ENCODE assay signal across 1 cellular context in genomic region chr2:100416939-100417744, GRCh38.
A peak's percentile ranks its signal among the peaks of the same experiment; 100 is the strongest.
TF ChIP-seq lines count a peak whose summit lies in the region.

CHST10 (minus strand) TSS chr2:100417668; CDS start chr2:100406675, 10,993 bp downstream.

TF ChIP-seq in GM12878, 131 proteins besides CTCF, POLR2A, EP300 and RAD21 (continued from another document):
- 0 out of 2 replicates have a peak, but pooled peaks have one; percentile 66 for TF ChIP-seq NKRF (conservative IDR thresholded peaks at IDR 0.05)
- TF ChIP-seq GABPA (IDR thresholded peaks at IDR 0.05; ENCODE audit: low read depth), result no peak
- peak; percentile 54; the same call in 1 of the 2 replicates for TF ChIP-seq NR2C1 (IDR thresholded peaks at IDR 0.05)
- no peak for TF ChIP-seq NFIC (IDR thresholded peaks at IDR 0.05; ENCODE audit: low read depth, low read length)
- no peak for TF ChIP-seq RELA (IDR thresholded peaks at IDR 0.05; ENCODE audit: borderline replicate concordance, partially characterized antibody)
- TF ChIP-seq BMI1 (IDR thresholded peaks at IDR 0.05; ENCODE audit: borderline replicate concordance), result no peak
- peak in 1 of 2 experiments; percentile 73; a peak in 2 of 4 replicates for TF ChIP-seq BHLHE40 (IDR thresholded peaks at IDR 0.05; ENCODE audit: borderline replicate concordance in 1 of 2, low read depth in 2 of 2, low read length in 1 of 2)
- peak; percentile 28; the same call in 1 of the 2 replicates for TF ChIP-seq RELB (IDR thresholded peaks at IDR 0.05; ENCODE audit: low read depth)
- TF ChIP-seq SMARCA5 (IDR thresholded peaks at IDR 0.05), result peak; percentile 79
- no peak for TF ChIP-seq ESRRA (IDR thresholded peaks at IDR 0.05; ENCODE audit: low read length)
- TF ChIP-seq ZNF24 (IDR thresholded peaks at IDR 0.05), result 0 out of 2 replicates have a peak, but pooled peaks have one; percentile 35
- TF ChIP-seq MLLT1 (IDR thresholded peaks at IDR 0.05), result 0 out of 2 replicates have a peak, but pooled peaks have one; percentile 36
- TF ChIP-seq IRF3 (IDR thresholded peaks at IDR 0.05), result no peak
- no peak for TF ChIP-seq MYC (IDR thresholded peaks at IDR 0.05; ENCODE audit: insufficient read depth, insufficient read length, insufficient replicate concordance, low read length, severe bottlenecking)
- no peak for TF ChIP-seq E4F1 (IDR thresholded peaks at IDR 0.05; ENCODE audit: borderline replicate concordance, partially characterized antibody)
- TF ChIP-seq ZBTB40 (IDR thresholded peaks at IDR 0.05; ENCODE audit: borderline replicate concordance), result no peak
- TF ChIP-seq BCLAF1 (IDR thresholded peaks at IDR 0.05), result no peak
- TF ChIP-seq LARP7 (IDR thresholded peaks at IDR 0.05), result peak; percentile 92
- no peak for TF ChIP-seq PRDM15 (CRISPR knock-in tag; IDR thresholded peaks at IDR 0.05)
